ENCODE assay signal across 11 cellular contexts in the genomic region with DNA sequence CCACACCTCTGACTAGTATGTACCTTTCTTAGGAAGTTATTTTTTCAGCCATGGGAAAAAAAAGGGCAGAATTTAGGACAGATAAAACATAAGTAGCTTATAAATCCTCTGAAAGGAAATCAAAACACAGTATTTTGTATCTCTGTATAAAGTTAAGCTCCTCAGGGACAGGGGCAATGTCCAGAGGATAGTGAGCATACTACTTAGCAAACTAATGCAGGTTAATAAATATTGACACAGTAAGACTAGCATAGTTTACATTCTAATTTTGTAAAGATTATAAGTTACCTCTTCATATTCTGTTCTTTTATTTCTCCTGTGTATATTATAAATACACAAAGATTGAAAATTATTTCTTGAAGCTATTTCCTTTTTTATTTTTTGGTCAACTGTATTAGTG. TPM values are rescaled to one million over a fixed set of nuclear protein-coding genes. Genes with fewer than 3 reads are reported as not detected.
DNase-seq lines count a peak whose midpoint lies in the region; ATAC-seq, FAIRE-seq and TF ChIP-seq lines count a peak whose summit lies in the region.
"Had no signal": no experiment of that assay in that cellular context is flagged by ENCODE, and none has a peak within 500 bp of the region (broad histone marks: within the 10 kb centered on the region; RNA-seq: fewer than 3 reads in every experiment).

No MANE protein-coding gene starts in this region.

- no peak for TF ChIP-seq POLR2A in A549 (IDR thresholded peaks at IDR 0.05; ENCODE audit: low read length)
- TF ChIP-seq POLR2A in GM12878 (IDR thresholded peaks at IDR 0.05; ENCODE audit: low read depth, low read length) = no peak

- CTCF ChIA-PET in A549 (lab: Yijun Ruan, JAX) = interaction anchor here (0.6 kb wide), 1 partner anchor 150 kb away, joined by 3 read pairs; no protein-coding TSS in a partner anchor
- CTCF ChIA-PET in GM12878 (lab: Yijun Ruan, JAX) = interaction anchor here (1.0 kb wide), 1 partner anchor 78 kb away, joined by 3 read pairs; no protein-coding TSS in a partner anchor

- SMC1A ChIA-PET in GM12878 (lab: Charles Lee; ENCODE audit: uncharacterized antibody, unreplicated experiment) = interaction anchor here (0.7 to 5.3 kb wide), 11 partner anchors 9 to 107 kb away, joined by 3 to 40 read pairs (median 4); no protein-coding TSS in a partner anchor

- RAD21 ChIA-PET in GM12878 (lab: Charles Lee; ENCODE audit: unreplicated experiment) = interaction anchor here (1.1 to 5.1 kb wide), 7 partner anchors 9 to 107 kb away, joined by 3 to 52 read pairs (median 6); no protein-coding TSS in a partner anchor

- no peak overlapping the region for H3K27ac ChIP-seq in A549
- no peak overlapping the region for H3K27ac ChIP-seq in GM12878 (ENCODE audit: control insufficient read depth, insufficient read depth)
- H3K27ac ChIP-seq in mesodermal cell (ENCODE audit: low read depth, low read length, severe bottlenecking) = no peak overlapping the region

- H3K27me3 ChIP-seq in HAP-1 (ENCODE audit: low read depth) (no peaks in the 10 kb centered on the region), GM12878 (replicated peaks in 1 of 2; ENCODE audit: control insufficient read depth in 2 of 2, insufficient read depth in 2 of 2, low read length in 1 of 2) (no peaks in the 10 kb centered on the region)

- 0 out of 2 replicates have a peak, but pooled peaks cover 2% of the 10 kb centered on the region for H4K20me1 ChIP-seq in GM12878 (ENCODE audit: control insufficient read depth, insufficient read depth)

- POLR2A ChIA-PET in A549 (lab: Yijun Ruan, JAX) (no interaction called here), GM12878 (lab: Charles Lee) (no interaction called here)

- no peak for DNase-seq in A549 (ENCODE audit: low read depth in 1 of 2, low spot score in 1 of 2)
- DNase-seq in HAP-1 (ENCODE audit: low spot score in 2 of 2) = no peak
- no peak for DNase-seq in GM12878 (ENCODE audit: low read depth, low spot score)
- no peak for DNase-seq in NCI-H345 (lab: John Stamatoyannopoulos, UW)
- DNase-seq in HUDEP-2 (lab: John Stamatoyannopoulos, UW; ENCODE audit: unreplicated experiment in 76 of 76) = no peak
- DNase-seq in activated gamma-delta T cell treated with Interleukin-2 at 50 U/mL for 16 hours = no peak
- no peak for DNase-seq in NOMO-1 treated with DMSO at 0.1 percent for 48 hours (lab: John Stamatoyannopoulos, UW; ENCODE audit: unreplicated experiment)
- DNase-seq: activated CD8-positive, alpha-beta memory T cell treated with anti-CD3 and anti-CD28 coated beads, Interleukin-2, amount 10 ng/mL, durations not matched to agents 7 days and 5 days; foreskin melanocyte; NCI-H524 treated with DMSO at 0.1 percent for 48 hours had no signal

- TF ChIP-seq EP300 in A549 (IDR thresholded peaks at IDR 0.05) (no peak), GM12878 (IDR thresholded peaks at IDR 0.05; ENCODE audit: borderline replicate concordance in 1 of 2, control insufficient read depth in 1 of 2, low read depth in 2 of 2, low read length in 2 of 2) (no peak)

- H3K4me3 ChIP-seq in A549 (peak overlapping the region; percentile 83; the same call in 1 of the 3 replicates), HAP-1 (peak overlapping the region; percentile 88), GM12878 (peak overlapping the region; percentile 92), mesodermal cell (ENCODE audit: extremely low read depth, insufficient read depth, low read length, poor library complexity, severe bottlenecking) (peak overlapping the region; percentile 89)

- H3K9me3 ChIP-seq in A549 = 0 out of 3 replicates have a peak, but pooled peaks cover 3% of the 10 kb centered on the region
- no peaks in the 10 kb centered on the region for H3K9me3 ChIP-seq in HAP-1
- H3K9me3 ChIP-seq in GM12878 (replicated peaks; ENCODE audit: control insufficient read depth, insufficient read depth, low read length) = no peaks in the 10 kb centered on the region; the same call in 2 of the 3 replicates
- no peaks in the 10 kb centered on the region for H3K9me3 ChIP-seq in mesodermal cell (ENCODE audit: control insufficient read depth, low read length)

- TF ChIP-seq CTCF in A549 (IDR thresholded peaks at IDR 0.05) (no peak), GM12878 (IDR thresholded peaks at IDR 0.05 in 2 of 3, conservative IDR thresholded peaks at IDR 0.05 in 1 of 3; ENCODE audit: control insufficient read depth in 2 of 3, extremely low read depth in 1 of 3, insufficient read depth in 1 of 3, low read depth in 3 of 3, low read length in 3 of 3) (no peak)

- H2AFZ ChIP-seq in GM12878 (ENCODE audit: control insufficient read depth, low read depth, low read length) = no peak overlapping the region

- peak overlapping the region; percentile 98 for H3K9ac ChIP-seq in GM12878 (ENCODE audit: control insufficient read depth, insufficient read depth, low read length)

- FAIRE-seq in A549 (lab: Jason Lieb, UNC) (no peak), GM12878 (lab: Jason Lieb, UNC) (no peak)

- ATAC-seq in A549 = no peak
- no peak for ATAC-seq in GM12878
- ATAC-seq: activated CD8-positive, alpha-beta memory T cell treated with anti-CD3 and anti-CD28 coated beads, Interleukin-2, amount 10 ng/mL, durations not matched to agents 7 days and 5 days had no signal

- H3K4me2 ChIP-seq in A549 = peak overlapping the region; percentile 88
- H3K4me2 ChIP-seq in GM12878 (ENCODE audit: control insufficient read depth, insufficient read depth) = peak overlapping the region; percentile 75

- H3K36me3 ChIP-seq in HAP-1 (replicated peaks) (peaks cover 9% of the 10 kb centered on the region), GM12878 (ENCODE audit: control insufficient read depth in 2 of 2, insufficient read depth in 2 of 2, low read length in 1 of 2) (0 out of 4 replicates have a peak, but pooled peaks cover 0 to 3% of the 10 kb centered on the region in 2 experiments), mesodermal cell (ENCODE audit: control insufficient read depth, insufficient read depth, low read length) (peaks cover 7% of the 10 kb centered on the region)

- H3K79me2 ChIP-seq in GM12878 (ENCODE audit: control insufficient read depth, insufficient read depth, low read length) = peaks cover 62% of the 10 kb centered on the region

- in situ Hi-C loops in HAP-1 (cut with MboI; ENCODE audit: low sequenced_read_pairs) (no loop called here), GM12878 (cut with MboI) (no loop called here)

- no peak for TF ChIP-seq RAD21 in A549 (conservative IDR thresholded peaks at IDR 0.05 in 1 of 2, IDR thresholded peaks at IDR 0.05 in 1 of 2)
- TF ChIP-seq RAD21 in GM12878 (IDR thresholded peaks at IDR 0.05; ENCODE audit: insufficient read depth, low read depth, low read length) = no peak

- intact Hi-C loops in GM12878 (cut with micrococcal nuclease; ENCODE audit: unreplicated experiment) = loop anchor here (5.0 kb wide), 4 partner anchors 34 to 674 kb away; no protein-coding TSS in a partner anchor

- H3K4me1 ChIP-seq in A549 (no peaks in the 10 kb centered on the region), HAP-1 (peaks cover 29% of the 10 kb centered on the region), GM12878 (ENCODE audit: control insufficient read depth, insufficient read depth, low read length) (no peaks in the 10 kb centered on the region), mesodermal cell (ENCODE audit: control insufficient read depth, insufficient read depth, low read length, poor library complexity, severe bottlenecking) (peaks cover 4% of the 10 kb centered on the region)

- BruUV-seq in GM12878 (replicated peaks; lab: Mats Ljungman, UMichigan) = no TSS peak

TF ChIP-seq in GM12878, 131 proteins besides CTCF, POLR2A, EP300 and RAD21 (continues in another document):
- no peak for TF ChIP-seq SMAD5 (IDR thresholded peaks at IDR 0.05; ENCODE audit: low read depth)
- TF ChIP-seq, protein P1, sequence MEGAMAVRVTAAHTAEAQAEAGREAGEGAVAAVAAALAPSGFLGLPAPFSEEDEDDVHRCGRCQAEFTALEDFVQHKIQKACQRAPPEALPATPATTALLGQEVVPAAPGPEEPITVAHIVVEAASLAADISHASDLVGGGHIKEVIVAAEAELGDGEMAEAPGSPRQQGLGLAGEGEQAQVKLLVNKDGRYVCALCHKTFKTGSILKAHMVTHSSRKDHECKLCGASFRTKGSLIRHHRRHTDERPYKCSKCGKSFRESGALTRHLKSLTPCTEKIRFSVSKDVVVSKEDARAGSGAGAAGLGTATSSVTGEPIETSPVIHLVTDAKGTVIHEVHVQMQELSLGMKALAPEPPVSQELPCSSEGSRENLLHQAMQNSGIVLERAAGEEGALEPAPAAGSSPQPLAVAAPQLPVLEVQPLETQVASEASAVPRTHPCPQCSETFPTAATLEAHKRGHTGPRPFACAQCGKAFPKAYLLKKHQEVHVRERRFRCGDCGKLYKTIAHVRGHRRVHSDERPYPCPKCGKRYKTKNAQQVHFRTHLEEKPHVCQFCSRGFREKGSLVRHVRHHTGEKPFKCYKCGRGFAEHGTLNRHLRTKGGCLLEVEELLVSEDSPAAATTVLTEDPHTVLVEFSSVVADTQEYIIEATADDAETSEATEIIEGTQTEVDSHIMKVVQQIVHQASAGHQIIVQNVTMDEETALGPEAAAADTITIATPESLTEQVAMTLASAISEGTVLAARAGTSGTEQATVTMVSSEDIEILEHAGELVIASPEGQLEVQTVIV (IDR thresholded peaks at IDR 0.05; ENCODE audit: borderline replicate concordance, partially characterized antibody) = no peak

RNA-seq across cellular contexts. Expression of gene UBE3A, which starts 2.1 kb away (rescaled TPM):
- polyA plus RNA-seq in A549 (2011; rRNA removed) (40.3 and 42.2 TPM in 2 replicates), A549 (2017; fragmentation: RNase III; extraction: RNeasy Plus Mini Kit Qiagen cat#74134 plus additional on column Dnase treatment) (21.0 to 23.0 TPM (median 22.3 TPM) in 3 replicates), GM12878 (2011; rRNA removed) (65.9 and 85.7 TPM in 2 replicates), GM12878 (2014; fragmentation: Illumina TruSeq; extraction: Trizol) (50.8 and 63.8 TPM in 2 replicates), GM12878 (2014; fragmentation: Nextera tagmentation; extraction: Ambion mirVana) (10 to 100 TPM; 32.9 to 51.5 TPM), GM12878 (2014; rRNA removed) (27.1 and 29.4 TPM in 2 replicates), GM12878 (2016; fragmentation: Nextera tagmentation; extraction: Ambion mirVana) (10 to 100 TPM; 72.1 to 73.0 TPM)
- 5.6 and 6.0 TPM in 2 replicates for polyA plus RNA-seq in A549 (2012; cell fraction: cytosol; rRNA removed)
- polyA plus RNA-seq in A549 (2012; cell fraction: nucleus; rRNA removed) = 5.0 and 6.9 TPM in 2 replicates
- polyA minus RNA-seq in A549 (2011; rRNA and poly(A)+ RNA removed) = 53.1 and 62.0 TPM in 2 replicates
- total RNA-seq in GM12878 (2013; cell fraction: nucleolus; rRNA removed) = 330 and 336 TPM in 2 replicates
- total RNA-seq in GM12878 (2014; rRNA removed) (41.7 and 51.0 TPM in 2 replicates), GM12878 (2014; rRNA removed; fragmentation: Illumina TruSeq; extraction: Trizol) (69.2 and 75.7 TPM in 2 replicates), GM12878 (2021) (82.9 and 88.5 TPM in 2 replicates)
- 17.9 TPM for polyA plus RNA-seq in GM12878 (2011; ENCODE audit: low read depth)
- polyA plus RNA-seq in GM12878 (2011; cell fraction: cytosol; rRNA removed) = 21.0 and 25.6 TPM in 2 replicates
- polyA plus RNA-seq in GM12878 (2011; cell fraction: nucleus; rRNA removed) = 36.6 and 43.5 TPM in 2 replicates
- 22.0 and 29.7 TPM in 2 replicates for polyA plus RNA-seq in GM12878 (2012)
- polyA minus RNA-seq in GM12878 (2011; rRNA and poly(A)+ RNA removed) = 118 and 138 TPM in 2 replicates
- 47.2 and 55.4 TPM in 2 replicates for polyA minus RNA-seq in GM12878 (2011; cell fraction: cytosol; rRNA and poly(A)+ RNA removed)
- 93.9 and 169 TPM in 2 replicates for polyA minus RNA-seq in GM12878 (2011; cell fraction: nucleus; rRNA and poly(A)+ RNA removed)
- 63.0 TPM for polyA plus RNA-seq in mesodermal cell (2013, experiment 1 of 2)
- polyA plus RNA-seq in mesodermal cell (2013, experiment 2 of 2) = 73.0 TPM
